21 cellular contexts compared by ENCODE assay signal in the genomic region with DNA sequence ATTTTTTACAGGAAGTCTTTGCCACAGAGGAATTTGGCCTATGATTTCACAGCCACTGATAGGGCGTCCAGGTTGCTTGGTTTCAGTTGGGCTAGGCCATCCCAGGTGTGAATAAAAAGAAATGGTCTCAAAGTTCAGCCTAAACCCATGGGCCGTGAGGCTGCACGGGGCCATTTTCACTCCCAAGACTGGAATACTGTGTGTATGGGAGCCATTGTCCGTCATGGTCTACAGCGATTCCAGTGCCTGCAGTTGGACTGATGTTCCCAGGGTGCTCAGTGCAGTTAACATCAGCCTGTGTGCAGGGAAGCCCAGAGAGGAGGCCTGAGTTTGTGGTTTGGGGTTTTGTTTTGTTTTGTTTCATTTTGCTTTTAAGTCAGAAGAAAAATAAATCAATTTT.
DNase-seq lines count a peak whose midpoint lies in the region; ATAC-seq and TF ChIP-seq lines count a peak whose summit lies in the region.
"Had no signal": no experiment of that assay in that cellular context is flagged by ENCODE, and none has a peak within 500 bp of the region (broad histone marks: within the 10 kb centered on the region; RNA-seq: fewer than 3 reads in every experiment).

No MANE protein-coding gene starts in this region.

- no peak overlapping the region for H2BK20ac ChIP-seq in H9 (ENCODE audit: low read depth, low read length, poor library complexity, severe bottlenecking)

- no peak overlapping the region for H3K56ac ChIP-seq in H9 (ENCODE audit: insufficient read length, low read depth, low read length)

- no peaks in the 10 kb centered on the region for H3K27me3 ChIP-seq in H9 (ENCODE audit: insufficient read depth, low read length)
- H3K27me3 ChIP-seq: BE2C, SJSA1, tibial artery had no signal

- H3K4me3 Mint-ChIP-seq in H9 (no peak overlapping the region), osteocyte (ENCODE audit: unreplicated experiment) (no peak overlapping the region)
- no peak overlapping the region for H3K4me3 Mint-ChIP-seq in activated T-helper 1 cell treated with anti-CD3 and anti-CD28 coated beads, Interleukin-12 subunit alpha, Interleukin-12 subunit beta, Interleukin-2, Interleukin-4 antibody, amounts not matched to agents 30 ng/mL and 10 ng/mL and 1 ng/mL, durations not matched to agents 14 hours and 24 hours and 36 hours
- H3K4me3 Mint-ChIP-seq: activated naive CD8-positive, alpha-beta T cell; stimulated activated memory B cell treated with anti-CD40 and anti-IgM and Interleukin-4, amounts not matched to agents 10 μg/mL and 1 μg/mL and 100 μg/mL, for 72 hours had no signal

- no peak overlapping the region for H2BK5ac ChIP-seq in H9 (ENCODE audit: insufficient read length, low read length)

- H3K27ac Mint-ChIP-seq in H9 (peak overlapping the region in 1 of 3 experiments; percentile 64; a peak in 2 of 7 replicates), osteocyte (ENCODE audit: unreplicated experiment) (no peak overlapping the region)
- H3K27ac Mint-ChIP-seq in activated T-helper 1 cell treated with anti-CD3 and anti-CD28 coated beads, Interleukin-12 subunit alpha, Interleukin-12 subunit beta, Interleukin-2, Interleukin-4 antibody, amounts not matched to agents 30 ng/mL and 10 ng/mL and 1 ng/mL, durations not matched to agents 14 hours and 24 hours and 36 hours, result peak overlapping the region; percentile 62
- H3K27ac Mint-ChIP-seq: activated naive CD8-positive, alpha-beta T cell had no signal

- H3K9me3 Mint-ChIP-seq in H9, result peaks cover 0 to 3% of the 10 kb centered on the region in 2 experiments; a peak in 1 of 5 replicates
- peaks cover 4% of the 10 kb centered on the region for H3K9me3 Mint-ChIP-seq in activated T-helper 1 cell treated with anti-CD3 and anti-CD28 coated beads, Interleukin-12 subunit alpha, Interleukin-12 subunit beta, Interleukin-2, Interleukin-4 antibody, amounts not matched to agents 30 ng/mL and 10 ng/mL and 1 ng/mL, durations not matched to agents 14 hours and 24 hours and 36 hours
- H3K9me3 Mint-ChIP-seq in osteocyte (ENCODE audit: unreplicated experiment), result no peaks in the 10 kb centered on the region
- H3K9me3 Mint-ChIP-seq: stimulated activated memory B cell treated with anti-CD40 and anti-IgM and Interleukin-4, amounts not matched to agents 10 μg/mL and 1 μg/mL and 100 μg/mL, for 72 hours had no signal

- WGBS in H9 (ENCODE audit: extremely low coverage, insufficient read length, low lambda C conversion rate), result no CpG with 5 or more reads among the region's 5 CpGs

- H3K27ac ChIP-seq in H9 (ENCODE audit: insufficient read length, low read depth, low read length), result no peak overlapping the region
- H3K27ac ChIP-seq: PC-9, SJSA1, tibial artery had no signal

- TF ChIP-seq CTCF in H9 (conservative IDR thresholded peaks at IDR 0.05) (no peak), osteocyte (IDR thresholded peaks at IDR 0.05) (no peak)

- peaks cover 2% of the 10 kb centered on the region; the same call in 1 of the 2 replicates for H3K4me1 ChIP-seq in H9 (ENCODE audit: insufficient read depth, low read length)
- H3K4me1 ChIP-seq: BE2C had no signal

- no peak overlapping the region for H3K4me2 ChIP-seq in H9 (ENCODE audit: insufficient read depth, insufficient read length, low read length)
- H3K4me2 ChIP-seq: PC-9 had no signal

- no peaks in the 10 kb centered on the region for H4K20me1 ChIP-seq in H9 (ENCODE audit: control insufficient read depth, insufficient read depth, insufficient read length)

- no peaks in the 10 kb centered on the region; the same call in 1 of the 2 replicates for H3K79me2 ChIP-seq in H9 (ENCODE audit: insufficient read depth, low read length)

- no peak overlapping the region for H2AK5ac ChIP-seq in H9 (ENCODE audit: insufficient read length, low read length)

- ATAC-seq in GM19452 (IDR thresholded peaks at IDR 0.05; ENCODE audit: unreplicated experiment), result no peak
- ATAC-seq: esophagus mucosa; naive thymus-derived CD8-positive, alpha-beta T cell had no signal

- H3K4me1 Mint-ChIP-seq in H9, result peaks cover 11 to 13% of the 10 kb centered on the region in 2 experiments
- peaks cover 44% of the 10 kb centered on the region for H3K4me1 Mint-ChIP-seq in activated T-helper 1 cell treated with anti-CD3 and anti-CD28 coated beads, Interleukin-12 subunit alpha, Interleukin-12 subunit beta, Interleukin-2, Interleukin-4 antibody, amounts not matched to agents 30 ng/mL and 10 ng/mL and 1 ng/mL, durations not matched to agents 14 hours and 24 hours and 36 hours (ENCODE audit: low read depth)
- H3K4me1 Mint-ChIP-seq in osteocyte (ENCODE audit: unreplicated experiment), result peaks cover 31% of the 10 kb centered on the region

- no peak overlapping the region for H3K14ac ChIP-seq in H9 (ENCODE audit: insufficient read depth, low read length)

- peak; percentile 28 for DNase-seq in NK-92 treated with Interleukin-12 subunit alpha and Interleukin-12 subunit beta, amount 100 ng/mL, for 24 hours (lab: John Stamatoyannopoulos, UW)
- no peak for DNase-seq in NK-92 (lab: John Stamatoyannopoulos, UW; ENCODE audit: unreplicated experiment)
- no peak for DNase-seq in H9
- DNase-seq in activated T-helper 1 cell treated with anti-CD3 and anti-CD28 coated beads, Interleukin-12 subunit alpha, Interleukin-12 subunit beta, Interleukin-2, Interleukin-4 antibody, amounts not matched to agents 30 ng/mL and 10 ng/mL and 1 ng/mL, durations not matched to agents 14 hours and 24 hours and 36 hours (ENCODE audit: low spot score), result no peak
- DNase-seq in osteocyte (ENCODE audit: extremely low spot score, unreplicated experiment), result peak; percentile 57
- DNase-seq in G401 (ENCODE audit: low spot score), result no peak
- no peak for DNase-seq in NCI-H748 (lab: John Stamatoyannopoulos, UW; ENCODE audit: unreplicated experiment)
- DNase-seq: 8988T; activated T-cell treated with anti-CD3 and anti-CD28 coated beads, Interleukin-2, amount 50 U/mL, for 1 hour; BE2C; DMS 273 treated with DMSO at 0.1 percent for 48 hours; naive thymus-derived CD8-positive, alpha-beta T cell; NCI-H2107; PC-9; T1000; tibial artery had no signal

- no peak overlapping the region for H4K8ac ChIP-seq in H9 (replicated peaks; ENCODE audit: insufficient read length, low read depth, low read length)

- no peak overlapping the region for H2BK120ac ChIP-seq in H9 (ENCODE audit: low read depth, low read length, poor library complexity, severe bottlenecking)

- H2BK15ac ChIP-seq in H9 (ENCODE audit: low read depth, low read length), result no peak overlapping the region

- no peak overlapping the region for H3K9ac ChIP-seq in H9 (ENCODE audit: extremely low read depth, insufficient read length, low read length)

- H3K79me1 ChIP-seq in H9 (ENCODE audit: insufficient read depth, low read depth, low read length, poor library complexity, severe bottlenecking), result no peaks in the 10 kb centered on the region

- H3K23me2 ChIP-seq in H9 (ENCODE audit: insufficient read length, low read depth, low read length, poor library complexity, severe bottlenecking), result no peaks in the 10 kb centered on the region

- H3K9me3 ChIP-seq in H9 (ENCODE audit: control insufficient read depth, low read depth, low read length), result no peaks in the 10 kb centered on the region
- H3K9me3 ChIP-seq: BE2C, SJSA1, tibial artery had no signal

- intact Hi-C loops in activated T-helper 1 cell treated with anti-CD3 and anti-CD28 coated beads, Interleukin-12 subunit alpha, Interleukin-12 subunit beta, Interleukin-2, Interleukin-4 antibody, amounts not matched to agents 30 ng/mL and 10 ng/mL and 1 ng/mL, durations not matched to agents 14 hours and 24 hours and 36 hours (cut with micrococcal nuclease), result loop anchor here (2.0 kb wide), 5 partner anchors 280 to 902 kb away; partner anchors contain the start of gene HNRNPU

- in situ Hi-C loops in G401 (cut with HindIII; ENCODE audit: low sequenced_read_pairs), result no loop called here

- no peak overlapping the region for H3K23ac ChIP-seq in H9 (ENCODE audit: insufficient read length, low read depth, low read length)

- no peaks in the 10 kb centered on the region for H3K27me3 Mint-ChIP-seq in H9 (ENCODE audit: low read depth)
- H3K27me3 Mint-ChIP-seq in activated T-helper 1 cell treated with anti-CD3 and anti-CD28 coated beads, Interleukin-12 subunit alpha, Interleukin-12 subunit beta, Interleukin-2, Interleukin-4 antibody, amounts not matched to agents 30 ng/mL and 10 ng/mL and 1 ng/mL, durations not matched to agents 14 hours and 24 hours and 36 hours (ENCODE audit: insufficient read depth), result peaks cover 1% of the 10 kb centered on the region
- H3K27me3 Mint-ChIP-seq in osteocyte (ENCODE audit: unreplicated experiment), result no peaks in the 10 kb centered on the region
- H3K27me3 Mint-ChIP-seq: activated naive CD8-positive, alpha-beta T cell; naive thymus-derived CD8-positive, alpha-beta T cell; stimulated activated memory B cell treated with anti-CD40 and anti-IgM and Interleukin-4, amounts not matched to agents 10 μg/mL and 1 μg/mL and 100 μg/mL, for 72 hours had no signal

- peaks cover 0 to 5% (median 0%) of the 10 kb centered on the region in 3 experiments; a peak in 1 of 7 replicates for H3K36me3 Mint-ChIP-seq in H9 (ENCODE audit: insufficient read depth in 1 of 3, low read depth in 3 of 3)
- peaks cover 6% of the 10 kb centered on the region for H3K36me3 Mint-ChIP-seq in activated T-helper 1 cell treated with anti-CD3 and anti-CD28 coated beads, Interleukin-12 subunit alpha, Interleukin-12 subunit beta, Interleukin-2, Interleukin-4 antibody, amounts not matched to agents 30 ng/mL and 10 ng/mL and 1 ng/mL, durations not matched to agents 14 hours and 24 hours and 36 hours (ENCODE audit: low read depth)
- H3K36me3 Mint-ChIP-seq in osteocyte (ENCODE audit: unreplicated experiment), result no peaks in the 10 kb centered on the region
- H3K36me3 Mint-ChIP-seq: naive thymus-derived CD8-positive, alpha-beta T cell; stimulated activated memory B cell treated with anti-CD40 and anti-IgM and Interleukin-4, amounts not matched to agents 10 μg/mL and 1 μg/mL and 100 μg/mL, for 72 hours had no signal

- H3K18ac ChIP-seq in H9 (ENCODE audit: insufficient read length, low read depth, low read length), result no peak overlapping the region

- H4K5ac ChIP-seq in H9 (ENCODE audit: insufficient read length, low read depth, low read length), result no peak overlapping the region

- H2BK12ac ChIP-seq in H9 (ENCODE audit: insufficient read length, low read depth, low read length), result peak overlapping the region; percentile 89

- no peak overlapping the region for H2AFZ ChIP-seq in H9 (ENCODE audit: low read length)
- H2AFZ ChIP-seq: PC-9 had no signal

- no peak overlapping the region for H3K4ac ChIP-seq in H9 (ENCODE audit: low read depth, low read length)

- H4K91ac ChIP-seq in H9 (ENCODE audit: insufficient read length, low read depth, low read length), result no peak overlapping the region

- no peak overlapping the region for H3T11ph ChIP-seq in H9 (ENCODE audit: low read length)

Comparison
In these comparisons a context has a peak if more than half of its experiments do, and no peak if none do; other contexts are left out.
1. DNase-seq: peak in NK-92 treated with Interleukin-12 subunit alpha and Interleukin-12 subunit beta, amount 100 ng/mL, for 24 hours (single experiment) and osteocyte (single experiment); none in NK-92 (single experiment), H9 (single experiment), activated T-helper 1 cell treated with anti-CD3 and anti-CD28 coated beads, Interleukin-12 subunit alpha, Interleukin-12 subunit beta, Interleukin-2, Interleukin-4 antibody, amounts not matched to agents 30 ng/mL and 10 ng/mL and 1 ng/mL, durations not matched to agents 14 hours and 24 hours and 36 hours (single experiment), G401 (single experiment) and NCI-H748 (single experiment).